ENCODE assay signal across 25 cellular contexts in genomic region chr17:41474863-41475262, GRCh38. TPM values are rescaled to one million over a fixed set of nuclear protein-coding genes. Genes with fewer than 3 reads are reported as not detected.
DNase-seq lines count a peak whose midpoint lies in the region; ATAC-seq, FAIRE-seq and TF ChIP-seq lines count a peak whose summit lies in the region.
"Had no signal": no experiment of that assay in that cellular context is flagged by ENCODE, and none has a peak within 500 bp of the region (broad histone marks: within the 10 kb centered on the region; RNA-seq: fewer than 3 reads in every experiment).

No MANE protein-coding gene starts in this region.

- TF ChIP-seq RAD21 in A549 (conservative IDR thresholded peaks at IDR 0.05 in 1 of 2, IDR thresholded peaks at IDR 0.05 in 1 of 2), result no peak

- H3K27me3 ChIP-seq in gastrocnemius medialis, result no peaks in the 10 kb centered on the region

- no peak for ATAC-seq in A549
- peak; percentile 62 to 82 for ATAC-seq in gastrocnemius medialis
- ATAC-seq: CD8-positive, alpha-beta T cell; Panc1 had no signal

- H3K9me3 ChIP-seq in A549 (peaks cover 9% of the 10 kb centered on the region; the same call in 2 of the 3 replicates), gastrocnemius medialis (no peaks in the 10 kb centered on the region)

- no peak for TF ChIP-seq EP300 in A549 (IDR thresholded peaks at IDR 0.05)

- no peak for DNase-seq in A549 (ENCODE audit: low read depth in 1 of 2, low spot score in 1 of 2)
- DNase-seq in HTR-8/SVneo (ENCODE audit: insufficient read length, low spot score), result no peak
- peak; percentile 45 for DNase-seq in fibroblast of gingiva (ENCODE audit: low read depth)
- DNase-seq in gastrocnemius medialis, result no peak
- no peak for DNase-seq in NCI-H2029 (lab: John Stamatoyannopoulos, UW)
- no peak for DNase-seq in SHP77 (lab: John Stamatoyannopoulos, UW)
- DNase-seq in activated T-cell treated with anti-CD3 and anti-CD28 coated beads, Interleukin-2, amount 50 U/mL, for 48 hours, result no peak
- DNase-seq: ACHN; AML-193; C1 segment of cervical spinal cord; CD8-positive, alpha-beta T cell; DMS153; IMR-90; MV-4-11; NCI-H1105 treated with DMSO at 0.1 percent for 48 hours; NCI-H2081; NCI-H2171; NCI-H345; NCI-H524 treated with DMSO at 0.1 percent for 48 hours; NCI-H82 had no signal

- POLR2A ChIA-PET in A549 (lab: Yijun Ruan, JAX), result no interaction called here

- H3K4me1 ChIP-seq in A549 (no peaks in the 10 kb centered on the region), gastrocnemius medialis (peaks cover 0 to 4% of the 10 kb centered on the region in 2 donors)

- CTCF ChIA-PET in A549 (lab: Yijun Ruan, JAX), result interaction anchor here (0.8 to 1.6 kb wide), 5 partner anchors 10 to 83 kb away, joined by 3 to 6 read pairs (median 3); no protein-coding TSS in a partner anchor

- TF ChIP-seq CTCF in A549 (IDR thresholded peaks at IDR 0.05), result no peak
- no peak for TF ChIP-seq CTCF in gastrocnemius medialis (IDR thresholded peaks at IDR 0.05 in 4 of 5, conservative IDR thresholded peaks at IDR 0.05 in 1 of 5)

- no peaks in the 10 kb centered on the region for H3K36me3 ChIP-seq in gastrocnemius medialis

- no peak overlapping the region for H3K4me3 ChIP-seq in A549
- no peak overlapping the region for H3K4me3 ChIP-seq in gastrocnemius medialis

- TF ChIP-seq POLR2A in A549 (IDR thresholded peaks at IDR 0.05; ENCODE audit: low read length), result no peak
- no peak for TF ChIP-seq POLR2A in gastrocnemius medialis (IDR thresholded peaks at IDR 0.05)

- in situ Hi-C loops in gastrocnemius medialis (cut with MboI; ENCODE audit: low sequenced_read_pairs in 4 of 4), result loop anchor here in 1 of 4 donors (25.0 kb wide), 1 partner anchor 563 kb away; no protein-coding TSS in a partner anchor

- peak; percentile 43 for FAIRE-seq in A549 (lab: Jason Lieb, UNC)
- FAIRE-seq in HTR-8/SVneo (lab: Jason Lieb, UNC), result peak; percentile 62
- FAIRE-seq: G401.6, GM12892, H1 had no signal

- WGBS in A549 (ENCODE audit: missing lambda C conversion rate), result 50% methylated on average over 8 of the region's 8 CpGs

- H3K27ac ChIP-seq in A549, result no peak overlapping the region
- peak overlapping the region in 2 of 4 donors; percentile 3 to 44 for H3K27ac ChIP-seq in gastrocnemius medialis

- intact Hi-C loops in gastrocnemius medialis (cut with DNase I; ENCODE audit: low total_unique reads), result no loop called here

- no peak overlapping the region for H3K4me2 ChIP-seq in A549

TF ChIP-seq in A549, 52 proteins besides CTCF, POLR2A, EP300 and RAD21:
- TF ChIP-seq SREBF2 (IDR thresholded peaks at IDR 0.05), result no peak

RNA-seq across cellular contexts. Expression of gene KRT35, which starts 6.1 kb away (rescaled TPM):
- not detected in 2 replicates for polyA plus RNA-seq in A549 (2011; rRNA removed)
- not detected in 2 replicates for polyA plus RNA-seq in A549 (2012; cell fraction: cytosol; rRNA removed)
- polyA plus RNA-seq in A549 (2012; cell fraction: nucleus; rRNA removed), result not detected in 2 replicates
- polyA plus RNA-seq in A549 (2017; fragmentation: RNase III; extraction: RNeasy Plus Mini Kit Qiagen cat#74134 plus additional on column Dnase treatment), result not detected in 3 replicates
- not detected in 2 replicates for polyA minus RNA-seq in A549 (2011; rRNA and poly(A)+ RNA removed)
- not detected for total RNA-seq in gastrocnemius medialis
- total RNA-seq: CD8-positive, alpha-beta T cell; Daoy; H1; IMR-90 had no signal
- polyA plus RNA-seq: H1, IMR-90 had no signal

RNA-seq across cellular contexts. Expression of gene KRT32, which starts 7.7 kb away (rescaled TPM):
- polyA plus RNA-seq in A549 (2011; rRNA removed) (not detected in 2 replicates), A549 (2017; fragmentation: RNase III; extraction: RNeasy Plus Mini Kit Qiagen cat#74134 plus additional on column Dnase treatment) (not detected in 3 replicates)
- polyA plus RNA-seq in A549 (2012; cell fraction: cytosol; rRNA removed), result not detected in 2 replicates
- polyA plus RNA-seq in A549 (2012; cell fraction: nucleus; rRNA removed), result not detected in 2 replicates
- polyA minus RNA-seq in A549 (2011; rRNA and poly(A)+ RNA removed), result not detected in 2 replicates
- total RNA-seq in gastrocnemius medialis, result under 1 TPM in 1 of 4 donors, not detected in 3; 0.41 TPM
- total RNA-seq: CD8-positive, alpha-beta T cell; H1; IMR-90 had no signal
- polyA plus RNA-seq: H1 had no signal

RNA-seq across cellular contexts. Expression of gene KRT36, which starts 14.8 kb away (rescaled TPM):
- polyA plus RNA-seq in A549 (2011; rRNA removed) (not detected in 2 replicates), A549 (2017; fragmentation: RNase III; extraction: RNeasy Plus Mini Kit Qiagen cat#74134 plus additional on column Dnase treatment) (not detected in 3 replicates)
- polyA plus RNA-seq in A549 (2012; cell fraction: cytosol; rRNA removed), result not detected in 2 replicates
- not detected in 2 replicates for polyA plus RNA-seq in A549 (2012; cell fraction: nucleus; rRNA removed)
- polyA minus RNA-seq in A549 (2011; rRNA and poly(A)+ RNA removed), result not detected in 2 replicates
- total RNA-seq in gastrocnemius medialis, result not detected
- total RNA-seq: CD8-positive, alpha-beta T cell; Daoy; H1; IMR-90 had no signal
- polyA plus RNA-seq: H1, IMR-90 had no signal

RNA-seq across cellular contexts. Expression of gene KRT13, which starts 30.5 kb away (rescaled TPM):
- 0.06 and 0.08 TPM in 2 replicates for polyA plus RNA-seq in A549 (2011; rRNA removed)
- polyA plus RNA-seq in A549 (2012; cell fraction: cytosol; rRNA removed), result 0.03 and 0.05 TPM in 2 replicates
- polyA plus RNA-seq in A549 (2012; cell fraction: nucleus; rRNA removed), result 0.17 TPM in 1 of 2 replicates, not detected in the other
- polyA plus RNA-seq in A549 (2017; fragmentation: RNase III; extraction: RNeasy Plus Mini Kit Qiagen cat#74134 plus additional on column Dnase treatment), result not detected in 3 replicates
- not detected in 2 replicates for polyA minus RNA-seq in A549 (2011; rRNA and poly(A)+ RNA removed)
- total RNA-seq in gastrocnemius medialis, result not detected
- total RNA-seq: CD8-positive, alpha-beta T cell; Daoy; H1 had no signal

RNA-seq across cellular contexts. Expression of gene KRT38, which starts 34.1 kb away (rescaled TPM):
- polyA plus RNA-seq in A549 (2011; rRNA removed) (not detected in 2 replicates), A549 (2017; fragmentation: RNase III; extraction: RNeasy Plus Mini Kit Qiagen cat#74134 plus additional on column Dnase treatment) (not detected in 3 replicates)
- not detected in 2 replicates for polyA plus RNA-seq in A549 (2012; cell fraction: cytosol; rRNA removed)
- polyA plus RNA-seq in A549 (2012; cell fraction: nucleus; rRNA removed), result not detected in 2 replicates
- not detected in 2 replicates for polyA minus RNA-seq in A549 (2011; rRNA and poly(A)+ RNA removed)
- total RNA-seq in gastrocnemius medialis, result not detected
- total RNA-seq: CD8-positive, alpha-beta T cell; Daoy; H1; IMR-90 had no signal
- polyA plus RNA-seq: H1 had no signal

Comparison
In these comparisons a context has a peak if more than half of its experiments do, and no peak if none do; other contexts are left out.
1. ATAC-seq: peak in gastrocnemius medialis (2 of 2); none in A549 (0 of 2).